In genomic region chr15:28967071-28967470, GRCh38 we compare ENCODE assay signal across 23 cellular contexts.
"Had no signal": no experiment of that assay in that cellular context is flagged by ENCODE, and none has a peak within 500 bp of the region (broad histone marks: within the 10 kb centered on the region; RNA-seq: fewer than 3 reads in every experiment).

No MANE protein-coding gene starts in this region.

- H3K4me3 Mint-ChIP-seq: activated CD8-positive, alpha-beta T cell treated with anti-CD3 and anti-CD28 coated beads for 36 hours; nephron; T-helper 17 cell had no signal

- H3K9me3 ChIP-seq: esophagus muscularis mucosa, left lung, lower lobe of right lung, right lobe of liver, testis, transverse colon had no signal

- H3K36me3 ChIP-seq: esophagus muscularis mucosa, left lung, lower lobe of right lung, right lobe of liver, transverse colon had no signal

- H3K27me3 Mint-ChIP-seq: activated CD8-positive, alpha-beta T cell treated with anti-CD3 and anti-CD28 coated beads for 36 hours had no signal

- H3K4me3 ChIP-seq: esophagus muscularis mucosa, left lung, lower lobe of right lung, right lobe of liver, testis, transverse colon had no signal

- H3K4me1 ChIP-seq: esophagus muscularis mucosa, left lung, lower lobe of right lung, right lobe of liver, testis, transverse colon had no signal

- ATAC-seq: activated CD8-positive, alpha-beta T cell treated with anti-CD3 and anti-CD28 coated beads for 36 hours; left lung; lower lobe of right lung; right lobe of liver; stimulated activated naive CD8-positive, alpha-beta T cell treated with anti-CD3 and anti-CD28 coated beads, Interleukin-15, Interleukin-2, amounts not matched to agents 100 U/mL and 50 U/mL, for 24 hours; T-helper 17 cell had no signal

- H3K9me3 Mint-ChIP-seq: activated CD8-positive, alpha-beta T cell treated with anti-CD3 and anti-CD28 coated beads for 36 hours; nephron had no signal

- H3K27ac ChIP-seq: esophagus muscularis mucosa, left lung, lower lobe of right lung, right lobe of liver, testis, transverse colon had no signal

- H3K4me1 Mint-ChIP-seq: nephron had no signal

- H3K27ac Mint-ChIP-seq: activated CD8-positive, alpha-beta T cell treated with anti-CD3 and anti-CD28 coated beads for 36 hours; nephron had no signal

- FAIRE-seq: bronchial epithelial cell, colon, islet of Langerhans had no signal

- H3K27me3 ChIP-seq: left lung, right lobe of liver, testis, transverse colon had no signal

- DNase-seq: activated CD4-positive, alpha-beta T cell treated with anti-CD3 and anti-CD28 coated beads for 1 hour; activated CD4-positive, alpha-beta T cell treated with anti-CD3 and anti-CD28 coated beads, Interleukin-2, amount 50 U/mL, for 1 hour; activated CD8-positive, alpha-beta T cell treated with anti-CD3 and anti-CD28 coated beads for 36 hours; activated naive CD4-positive, alpha-beta T cell treated with Interleukin-2 at 50 U/mL for 16 hours; activated T-cell treated with anti-CD3 and anti-CD28 coated beads, Interleukin-2, amount 50 U/mL, for 48 hours; dermis blood vessel endothelial cell; effector CD4-positive, alpha-beta T cell; foreskin melanocyte; left lung; lower lobe of right lung; mesenchymal stem cell; right lobe of liver; stimulated activated CD4-positive, alpha-beta T cell treated with anti-CD3 and anti-CD28 coated beads, Interleukin-12 subunit alpha, Interleukin-12 subunit beta, amount 100 ng/mL, for 4 hours; stimulated activated CD4-positive, alpha-beta T cell treated with anti-CD3 and anti-CD28 coated beads, Interleukin-4, amount 100 ng/mL, for 1 hour; stimulated activated naive CD8-positive, alpha-beta T cell treated with anti-CD3 and anti-CD28 coated beads, Interleukin-15, Interleukin-2, amounts not matched to agents 100 U/mL and 50 U/mL, for 24 hours; T-helper 17 cell; testis; transverse colon had no signal
